1 cellular context compared by ENCODE assay signal in genomic region chr14:63952933-63953437, GRCh38.
TF ChIP-seq lines count a peak whose summit lies in the region.

No MANE protein-coding gene starts in this region.

TF ChIP-seq in GM23338, 12 proteins besides CTCF, POLR2A, EP300 and RAD21 (continued from another document):
- TF ChIP-seq ZNF462 (CRISPR knock-in tag; IDR thresholded peaks at IDR 0.05): no peak
- no peak for TF ChIP-seq EZH2phosphoT487 (IDR thresholded peaks at IDR 0.05; ENCODE audit: unreplicated experiment)
- TF ChIP-seq EZH2 (IDR thresholded peaks at IDR 0.05; ENCODE audit: low read depth, unreplicated experiment): no peak
- no peak for TF ChIP-seq POLR2AphosphoS5 (IDR thresholded peaks at IDR 0.05; ENCODE audit: low read depth)
- no peak for TF ChIP-seq ZNF331 (CRISPR knock-in tag; IDR thresholded peaks at IDR 0.05; ENCODE audit: low read depth)
- TF ChIP-seq ETS1 (IDR thresholded peaks at IDR 0.05): no peak
- TF ChIP-seq JUNB (IDR thresholded peaks at IDR 0.05; ENCODE audit: unreplicated experiment): no peak
